8 cellular contexts compared by ENCODE assay signal in the genomic region with DNA sequence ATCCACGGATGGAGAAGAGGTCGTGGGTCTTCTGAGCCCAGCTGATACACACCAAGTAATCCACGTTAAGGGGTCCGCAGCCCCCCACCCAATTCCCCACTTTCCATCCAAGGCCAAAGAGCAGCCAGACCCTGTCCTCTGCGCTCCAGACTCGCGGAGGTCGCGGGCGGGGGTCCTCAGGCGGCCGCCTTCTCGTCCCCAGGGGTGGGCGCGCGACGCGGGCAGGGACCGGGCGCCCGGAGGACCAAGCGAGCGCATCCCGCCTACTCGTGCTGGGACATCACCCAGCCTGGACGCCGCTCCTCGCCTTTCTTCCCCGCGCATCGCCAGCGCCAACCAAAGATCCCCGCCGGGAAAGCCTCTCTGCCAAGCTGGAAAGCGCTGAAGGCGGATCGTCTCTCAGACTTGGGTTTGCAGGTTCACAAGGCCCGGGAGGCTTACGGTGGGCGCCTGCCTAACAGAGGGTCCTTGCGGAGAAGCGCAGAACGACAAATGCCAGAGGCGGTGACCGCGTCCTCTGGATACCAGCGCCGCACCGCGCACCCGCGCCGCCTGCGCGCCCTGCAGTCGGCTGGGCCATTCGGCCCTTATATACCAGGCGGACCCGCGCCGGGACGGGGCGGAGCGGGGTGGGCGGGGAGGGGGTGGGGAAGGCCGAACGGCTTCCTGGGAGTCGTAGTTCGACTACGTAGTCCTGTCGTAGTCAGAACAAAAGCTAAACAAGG.
DNase-seq lines count a peak whose midpoint lies in the region; ATAC-seq and TF ChIP-seq lines count a peak whose summit lies in the region.

No MANE protein-coding gene starts in this region.

- ATAC-seq in GM21515 (IDR thresholded peaks at IDR 0.05; ENCODE audit: unreplicated experiment): peak; percentile 62

- DNase-seq in Caki2 (ENCODE audit: low read depth) (peak; percentile 76), M059J (ENCODE audit: low read depth) (peak; percentile 76), T-helper 2 cell (peak in 4 of 5 experiments; percentile 37 to 87 (median 60)), breast epithelium (ENCODE audit: low spot score in 2 of 2) (peak in 1 of 2 donors; percentile 32), iPS-NIHi11 (ENCODE audit: low spot score) (peak; percentile 97), OCI-M1 (lab: John Stamatoyannopoulos, UW) (no peak)

- H3K4me3 ChIP-seq in breast epithelium (peak overlapping the region; percentile 43 to 67 (median 58)), skeletal muscle satellite cell (ENCODE audit: low read length) (peak overlapping the region; percentile 88)

- no peak for TF ChIP-seq POLR2A in breast epithelium (IDR thresholded peaks at IDR 0.05)

- H3K36me3 ChIP-seq in breast epithelium (no peaks in the 10 kb centered on the region), skeletal muscle satellite cell (ENCODE audit: insufficient read depth, low read length) (no peaks in the 10 kb centered on the region)

- peak overlapping the region; percentile 87 for H3K9ac ChIP-seq in skeletal muscle satellite cell (ENCODE audit: low read depth, low read length)

- H3K27me3 ChIP-seq in breast epithelium (peaks cover 0 to 41% of the 10 kb centered on the region in 2 donors), skeletal muscle satellite cell (ENCODE audit: control insufficient read depth, insufficient read depth, low read length) (no peaks in the 10 kb centered on the region)

- no peaks in the 10 kb centered on the region for H3K9me3 ChIP-seq in breast epithelium
- no peaks in the 10 kb centered on the region for H3K9me3 ChIP-seq in skeletal muscle satellite cell (replicated peaks; ENCODE audit: low read length)

- no peaks in the 10 kb centered on the region for H3K4me1 ChIP-seq in breast epithelium
- H3K4me1 ChIP-seq in skeletal muscle satellite cell (ENCODE audit: control insufficient read depth, insufficient read depth, low read length): peaks cover 33% of the 10 kb centered on the region

- no peak for TF ChIP-seq CTCF in breast epithelium (IDR thresholded peaks at IDR 0.05)

- intact Hi-C loops in breast epithelium (cut with DNase I; ENCODE audit: low total_unique reads): no loop called here

- H3K27ac ChIP-seq in breast epithelium: no peak overlapping the region

- in situ Hi-C loops in Caki2 (cut with HindIII; ENCODE audit: low pct_unique_long_range_greater_than_20kb, low sequenced_read_pairs): no loop called here

- H3K4me2 ChIP-seq in skeletal muscle satellite cell (ENCODE audit: low read length): peak overlapping the region; percentile 93
